In the genomic region with DNA sequence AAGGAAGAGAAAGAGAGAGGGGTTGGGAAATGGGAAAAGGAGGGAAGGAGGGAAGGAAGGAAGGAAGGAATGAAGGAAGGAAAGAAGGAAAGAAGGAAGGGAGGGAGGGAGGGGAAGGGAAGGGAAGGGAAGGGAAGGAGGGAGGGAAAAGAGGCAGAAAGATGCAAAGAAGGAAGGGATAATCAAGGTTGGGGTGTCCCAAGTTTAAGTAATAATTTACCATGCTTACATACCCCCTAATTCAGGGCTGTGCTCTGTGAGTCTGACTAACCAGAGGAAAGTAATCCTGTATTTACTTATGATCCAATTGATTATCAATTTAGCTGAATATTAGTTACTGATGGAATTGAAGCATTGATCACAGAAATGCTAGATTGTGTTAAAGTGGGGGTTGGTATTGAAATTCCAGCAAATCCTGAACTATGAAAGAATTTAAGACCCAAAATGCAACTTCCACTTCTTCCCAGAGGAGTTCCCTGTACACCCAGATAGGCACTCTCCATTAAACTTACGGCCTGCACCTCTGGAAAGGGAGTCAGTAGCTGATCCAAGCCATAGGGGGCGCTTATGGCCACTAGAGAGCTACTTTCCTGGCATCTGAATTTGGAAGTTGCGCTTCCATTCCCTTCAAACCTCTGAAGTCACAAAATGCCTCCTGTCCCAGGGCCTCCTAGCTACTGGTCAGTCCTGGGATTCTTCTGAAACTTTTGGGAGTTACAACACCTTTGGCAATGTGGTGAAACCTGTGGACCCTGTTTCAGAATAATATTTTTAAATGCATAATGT, we compare ENCODE assay signal across 9 cellular contexts.
A peak's percentile ranks its signal among the peaks of the same experiment; 100 is the strongest.
DNase-seq lines count a peak whose midpoint lies in the region; ATAC-seq and TF ChIP-seq lines count a peak whose summit lies in the region.
"Had no signal": no experiment of that assay in that cellular context is flagged by ENCODE, and none has a peak within 500 bp of the region (broad histone marks: within the 10 kb centered on the region; RNA-seq: fewer than 3 reads in every experiment).

No MANE protein-coding gene starts in this region.

- TF ChIP-seq CTCF in astrocyte of the cerebellum (IDR thresholded peaks at IDR 0.05; ENCODE audit: low read depth, low read length, missing control alignments): peak; percentile 39

- DNase-seq in ELF-1 (ENCODE audit: low read depth, low spot score): peak; percentile 29
- DNase-seq in HEK293T (ENCODE audit: extremely low spot score): peak; percentile 26
- DNase-seq in astrocyte of the cerebellum (ENCODE audit: low read depth): no peak
- peak; percentile 26 for DNase-seq in left kidney (ENCODE audit: low read depth, low spot score)
- no peak for DNase-seq in hippocampal formation (lab: John Stamatoyannopoulos, UW)
- DNase-seq: effector CD4-positive, alpha-beta T cell; PC-9 had no signal

- ATAC-seq in HG02798 (IDR thresholded peaks at IDR 0.05; ENCODE audit: poor library complexity, unreplicated experiment) (no peak), HG03039 (IDR thresholded peaks at IDR 0.05; ENCODE audit: unreplicated experiment) (no peak)

- CTCF ChIA-PET in HEK293T (lab: Yijun Ruan, JAX): interaction anchor here (0.6 to 1.6 kb wide), 2 partner anchors 83 to 92 kb away, joined by 3 to 4 read pairs; no protein-coding TSS in a partner anchor

- in situ Hi-C loops in astrocyte of the cerebellum (cut with HindIII; ENCODE audit: low sequenced_read_pairs): no loop called here

- POLR2A ChIA-PET in HEK293T (lab: Yijun Ruan, JAX): no interaction called here

- no peak overlapping the region for H3K4me3 ChIP-seq in astrocyte of the cerebellum (ENCODE audit: low read depth, low read length)
- H3K4me3 ChIP-seq: PC-9 had no signal

TF ChIP-seq in HEK293T, 16 proteins besides CTCF, POLR2A, EP300 and RAD21:
- no peak for TF ChIP-seq LEF1 (IDR thresholded peaks at IDR 0.05; ENCODE audit: borderline replicate concordance)
- TF ChIP-seq FOXK2 (IDR thresholded peaks at IDR 0.05): no peak
- no peak for TF ChIP-seq ELF4 (IDR thresholded peaks at IDR 0.05)
- TF ChIP-seq FOXM1 (IDR thresholded peaks at IDR 0.05; ENCODE audit: borderline replicate concordance): no peak
- no peak for TF ChIP-seq NFRKB (IDR thresholded peaks at IDR 0.05)
- no peak for TF ChIP-seq SUZ12 (IDR thresholded peaks at IDR 0.05)
- no peak for TF ChIP-seq BHLHE40 (IDR thresholded peaks at IDR 0.05; ENCODE audit: borderline replicate concordance)
- no peak for TF ChIP-seq FOXA1 (IDR thresholded peaks at IDR 0.05)
- no peak for TF ChIP-seq ZNF384 (IDR thresholded peaks at IDR 0.05)
- TF ChIP-seq PKNOX1 (IDR thresholded peaks at IDR 0.05): no peak
- TF ChIP-seq SP1 (IDR thresholded peaks at IDR 0.05): no peak
- no peak for TF ChIP-seq ARNT (IDR thresholded peaks at IDR 0.05)
- no peak for TF ChIP-seq HDGF (IDR thresholded peaks at IDR 0.05; ENCODE audit: borderline replicate concordance)

Comparison
In these comparisons a context has a peak if more than half of its experiments do, and no peak if none do; other contexts are left out.
1. DNase-seq: peak in ELF-1 (single experiment), HEK293T (single experiment) and left kidney (single experiment); none in astrocyte of the cerebellum (single experiment) and hippocampal formation (0 of 2).